In genomic region chr11:114296190-114296978, GRCh38 we compare ENCODE assay signal across 8 cellular contexts. TPM values are rescaled to one million over a fixed set of nuclear protein-coding genes. Genes with fewer than 3 reads are reported as not detected.
DNase-seq lines count a peak whose midpoint lies in the region; ATAC-seq and TF ChIP-seq lines count a peak whose summit lies in the region.

TSS of gene NNMT (plus strand) at chr11:114296399. CDS start at chr11:114296557, 158 bp downstream.

- peak within 1 kb of the TSS; percentile 81 for H3K4me3 ChIP-seq in AG10803 (ENCODE audit: low read length)

- ATAC-seq in Right ventricle myocardium inferior (peak; percentile 86), GM21390 (IDR thresholded peaks at IDR 0.05; ENCODE audit: unreplicated experiment) (no peak)
- ATAC-seq in stimulated activated naive B cell treated with anti-CD40 and anti-IgM and Interleukin-4, amounts not matched to agents 10 μg/mL and 1 μg/mL and 100 μg/mL, for 72 hours (replicated peaks): no peak

- H3K36me3 Mint-ChIP-seq in stimulated activated naive B cell treated with anti-CD40 and anti-IgM and Interleukin-4, amounts not matched to agents 10 μg/mL and 1 μg/mL and 100 μg/mL, for 72 hours: no peaks in the 10 kb centered on the region

- H3K27me3 Mint-ChIP-seq in stimulated activated naive B cell treated with anti-CD40 and anti-IgM and Interleukin-4, amounts not matched to agents 10 μg/mL and 1 μg/mL and 100 μg/mL, for 72 hours: peaks cover 22 to 28% of the 10 kb centered on the region in 2 donors

- peak; percentile 34 for TF ChIP-seq CTCF in AG10803 (conservative IDR thresholded peaks at IDR 0.05; ENCODE audit: low read length)

- intact Hi-C loops in Right ventricle myocardium inferior (cut with DNase I): no loop called here
- intact Hi-C loops in posterior vena cava (cut with DNase I): no loop called here

- peaks cover 6% of the 10 kb centered on the region in 2 donors for H3K9me3 Mint-ChIP-seq in stimulated activated naive B cell treated with anti-CD40 and anti-IgM and Interleukin-4, amounts not matched to agents 10 μg/mL and 1 μg/mL and 100 μg/mL, for 72 hours

- H3K4me1 Mint-ChIP-seq in stimulated activated naive B cell treated with anti-CD40 and anti-IgM and Interleukin-4, amounts not matched to agents 10 μg/mL and 1 μg/mL and 100 μg/mL, for 72 hours: no peaks in the 10 kb centered on the region

- H3K27ac Mint-ChIP-seq in stimulated activated naive B cell treated with anti-CD40 and anti-IgM and Interleukin-4, amounts not matched to agents 10 μg/mL and 1 μg/mL and 100 μg/mL, for 72 hours: no peak within 1 kb of the TSS

- H3K4me3 Mint-ChIP-seq in stimulated activated naive B cell treated with anti-CD40 and anti-IgM and Interleukin-4, amounts not matched to agents 10 μg/mL and 1 μg/mL and 100 μg/mL, for 72 hours: no peak within 1 kb of the TSS

- DNase-seq in AG10803 (ENCODE audit: low read depth) (peak; percentile 99), SW480 (ENCODE audit: low spot score) (peak; percentile 22), Right ventricle myocardium inferior (ENCODE audit: missing footprints) (peak; percentile 76), posterior vena cava (ENCODE audit: low spot score) (peak; percentile 94), globus pallidus (ENCODE audit: low spot score) (no peak), NCI-H2196 (lab: John Stamatoyannopoulos, UW; ENCODE audit: unreplicated experiment) (no peak)
- DNase-seq in stimulated activated naive B cell treated with anti-CD40 and anti-IgM and Interleukin-4, amounts not matched to agents 10 μg/mL and 1 μg/mL and 100 μg/mL, for 72 hours: no peak

RNA-seq across cellular contexts. Expression of gene NNMT, which starts in this region (rescaled TPM):
- 44.0 TPM for total RNA-seq in Right ventricle myocardium inferior
- total RNA-seq in posterior vena cava: 100 to 1,000 TPM; 631 to 647 TPM

Comparison
In these comparisons a context has a peak if more than half of its experiments do, and no peak if none do; other contexts are left out.
1. RNA of gene NNMT (total RNA-seq): 631 to 647 TPM in posterior vena cava; 44.0 TPM in Right ventricle myocardium inferior (single experiment); every median in the first group is over 10 times any median in the second.
2. DNase-seq: peak in AG10803 (single experiment), SW480 (single experiment), Right ventricle myocardium inferior (single experiment) and posterior vena cava (single experiment); none in globus pallidus (single experiment), stimulated activated naive B cell treated with anti-CD40 and anti-IgM and Interleukin-4, amounts not matched to agents 10 μg/mL and 1 μg/mL and 100 μg/mL, for 72 hours (single experiment) and NCI-H2196 (single experiment).